In genomic region chr1:156574039-156574633, GRCh38 we compare ENCODE assay signal across 20 cellular contexts. TPM values are rescaled to one million over a fixed set of nuclear protein-coding genes. Genes with fewer than 3 reads are reported as not detected.
DNase-seq lines count a peak whose midpoint lies in the region; ATAC-seq, FAIRE-seq and TF ChIP-seq lines count a peak whose summit lies in the region.
"Had no signal": no experiment of that assay in that cellular context is flagged by ENCODE, and none has a peak within 500 bp of the region (broad histone marks: within the 10 kb centered on the region; RNA-seq: fewer than 3 reads in every experiment).

No MANE protein-coding gene starts in this region.

- TF ChIP-seq CTCF in DND-41 (IDR thresholded peaks at IDR 0.05; ENCODE audit: borderline replicate concordance, extremely low read depth, low read length, poor library complexity, severe bottlenecking): peak; percentile 20
- TF ChIP-seq CTCF in Loucy (conservative IDR thresholded peaks at IDR 0.05; ENCODE audit: low read length): no peak
- no peak for TF ChIP-seq CTCF in K562 (IDR thresholded peaks at IDR 0.05 in 2 of 3, conservative IDR thresholded peaks at IDR 0.05 in 1 of 3; ENCODE audit: insufficient read depth in 2 of 3, low read depth in 1 of 3, low read length in 3 of 3)
- TF ChIP-seq CTCF in RWPE1 (conservative IDR thresholded peaks at IDR 0.05; ENCODE audit: low read depth): no peak

- H3K79me2 ChIP-seq in DND-41 (ENCODE audit: insufficient read depth, low read length) (peaks cover 18% of the 10 kb centered on the region), Loucy (ENCODE audit: insufficient read depth, low read length) (peaks cover 25% of the 10 kb centered on the region), K562 (ENCODE audit: control insufficient read depth, insufficient read depth, low read length) (peaks cover 22% of the 10 kb centered on the region; the same call in 2 of the 3 replicates)

- BruUV-seq in K562 (replicated peaks; lab: Mats Ljungman, UMichigan): no TSS peak

- H3K36me3 ChIP-seq in DND-41 (ENCODE audit: insufficient read depth, low read length): peaks cover 2% of the 10 kb centered on the region
- H3K36me3 ChIP-seq in Loucy (ENCODE audit: insufficient read depth, low read length): no peaks in the 10 kb centered on the region
- no peaks in the 10 kb centered on the region for H3K36me3 ChIP-seq in K562 (ENCODE audit: control insufficient read depth, insufficient read depth, low read length)
- H3K36me3 ChIP-seq: HAP-1 had no signal

- H3K9me2 ChIP-seq in Loucy (replicated peaks; ENCODE audit: low read depth, low read length): no peaks in the 10 kb centered on the region

- CTCF ChIA-PET in K562 (lab: Yijun Ruan, JAX; ENCODE audit: low intra/inter-chr PET ratio): no interaction called here
- CTCF ChIA-PET in activated CD4-positive, alpha-beta memory T cell treated with anti-CD3 and anti-CD28 coated beads, Interleukin-2, amount 10 ng/mL, durations not matched to agents 7 days and 5 days (lab: Charles Lee): interaction anchor here (1.0 to 4.3 kb wide), 2 partner anchors 53 to 93 kb away, joined by 3 to 22 read pairs; no protein-coding TSS in a partner anchor
- CTCF ChIA-PET in RWPE1 (lab: Yijun Ruan, JAX): interaction anchor here (0.6 kb wide), 1 partner anchor 180 kb away, joined by 4 read pairs; no protein-coding TSS in a partner anchor

- H3K4me1 Mint-ChIP-seq in activated CD4-positive, alpha-beta memory T cell treated with anti-CD3 and anti-CD28 coated beads, Interleukin-2, amount 10 ng/mL, durations not matched to agents 7 days and 5 days: peaks cover 26% of the 10 kb centered on the region

- no peak for ATAC-seq in DND-41 (ENCODE audit: insufficient read depth, low read depth)
- no peak for ATAC-seq in K562
- ATAC-seq: GM12878 had no signal

- no peak overlapping the region for H3K27ac Mint-ChIP-seq in activated CD4-positive, alpha-beta memory T cell treated with anti-CD3 and anti-CD28 coated beads, Interleukin-2, amount 10 ng/mL, durations not matched to agents 7 days and 5 days
- H3K27ac Mint-ChIP-seq: CD4-positive, alpha-beta T cell had no signal

- 27% methylated on average over 2 of the region's 2 CpGs for WGBS in K562 (ENCODE audit: insufficient coverage, low coverage, missing lambda C conversion rate)

- intact Hi-C loops in K562 (cut with micrococcal nuclease): no loop called here

- H3K27me3 Mint-ChIP-seq in activated CD4-positive, alpha-beta memory T cell treated with anti-CD3 and anti-CD28 coated beads, Interleukin-2, amount 10 ng/mL, durations not matched to agents 7 days and 5 days: peaks cover 25% of the 10 kb centered on the region

- in situ Hi-C loops in K562 (cut with MboI): no loop called here

- H3K9me3 ChIP-seq in DND-41 (ENCODE audit: insufficient read depth, low read length, severe bottlenecking): no peaks in the 10 kb centered on the region
- H3K9me3 ChIP-seq in Loucy (ENCODE audit: insufficient read depth, low read depth, low read length): no peaks in the 10 kb centered on the region
- no peaks in the 10 kb centered on the region for H3K9me3 ChIP-seq in K562 (replicated peaks; ENCODE audit: control insufficient read depth, insufficient read depth, low read depth, low read length)
- H3K9me3 ChIP-seq: HAP-1 had no signal

- TF ChIP-seq RAD21 in K562 (CRISPR knock-in tag; conservative IDR thresholded peaks at IDR 0.05 in 1 of 2, IDR thresholded peaks at IDR 0.05 in 1 of 2): no peak

- POLR2A ChIA-PET in K562 (lab: Yijun Ruan, JAX): interaction anchor here (0.6 to 0.9 kb wide), 2 partner anchors 25 to 28 kb away, joined by 3 read pairs; no protein-coding TSS in a partner anchor
- POLR2A ChIA-PET in activated CD4-positive, alpha-beta memory T cell treated with anti-CD3 and anti-CD28 coated beads, Interleukin-2, amount 10 ng/mL, durations not matched to agents 7 days and 5 days (lab: Charles Lee): no interaction called here
- POLR2A ChIA-PET in RWPE1 (lab: Yijun Ruan, JAX; ENCODE audit: low non-redundant PET): no interaction called here

- H3K9me1 ChIP-seq in K562 (ENCODE audit: control insufficient read depth, insufficient read depth, low read length): peaks cover 8% of the 10 kb centered on the region

- no peak for DNase-seq in DND-41
- DNase-seq in K562 (ENCODE audit: extremely low read depth in 1 of 4, low spot score in 3 of 4): no peak
- no peak for DNase-seq in activated CD4-positive, alpha-beta memory T cell treated with anti-CD3 and anti-CD28 coated beads, Interleukin-2, amount 10 ng/mL, durations not matched to agents 7 days and 5 days
- no peak for DNase-seq in HuH-7 (ENCODE audit: low spot score)
- DNase-seq in stimulated activated CD4-positive, alpha-beta T cell treated with anti-CD3 and anti-CD28 coated beads, Interleukin-2, amount 100 ng/mL, for 24 hours: no peak
- DNase-seq in RWPE1 (ENCODE audit: low spot score): no peak
- DNase-seq: ACHN; CD4-positive, alpha-beta T cell; DMS79 treated with DMSO at 0.1 percent for 48 hours; EL had no signal

- H3K36me3 Mint-ChIP-seq in activated CD4-positive, alpha-beta memory T cell treated with anti-CD3 and anti-CD28 coated beads, Interleukin-2, amount 10 ng/mL, durations not matched to agents 7 days and 5 days (ENCODE audit: low read depth): peaks cover 9% of the 10 kb centered on the region

- H3F3A ChIP-seq in Loucy (ENCODE audit: low read depth): no peaks in the 10 kb centered on the region

- H3K27ac ChIP-seq in DND-41 (ENCODE audit: low read length) (no peak overlapping the region), K562 (ENCODE audit: extremely low read depth, low read depth, low read length) (no peak overlapping the region), RWPE1 (no peak overlapping the region)
- H3K27ac ChIP-seq: C4-2B had no signal

- no peaks in the 10 kb centered on the region for H3K9me3 Mint-ChIP-seq in activated CD4-positive, alpha-beta memory T cell treated with anti-CD3 and anti-CD28 coated beads, Interleukin-2, amount 10 ng/mL, durations not matched to agents 7 days and 5 days
- H3K9me3 Mint-ChIP-seq: CD4-positive, alpha-beta T cell had no signal

- H4K20me1 ChIP-seq in DND-41 (ENCODE audit: insufficient read depth, low read length) (no peaks in the 10 kb centered on the region), Loucy (ENCODE audit: insufficient read depth, low read length, poor library complexity, severe bottlenecking) (no peaks in the 10 kb centered on the region), K562 (replicated peaks; ENCODE audit: control insufficient read depth, insufficient read depth, low read length) (no peaks in the 10 kb centered on the region)

- H3K4me1 ChIP-seq in DND-41 (ENCODE audit: insufficient read depth, low read length) (peaks cover 22% of the 10 kb centered on the region), Loucy (ENCODE audit: insufficient read depth, low read length, poor library complexity, severe bottlenecking) (peaks cover 24% of the 10 kb centered on the region), K562 (replicated peaks in 1 of 2; ENCODE audit: control insufficient read depth in 2 of 2, insufficient read depth in 2 of 2, low read length in 2 of 2) (peaks cover 11 to 19% of the 10 kb centered on the region in 2 experiments)

- no peaks in the 10 kb centered on the region for H3K27me3 ChIP-seq in DND-41 (ENCODE audit: insufficient read depth, low read length, poor library complexity)
- H3K27me3 ChIP-seq in Loucy (ENCODE audit: insufficient read depth, low read length, poor library complexity, severe bottlenecking): no peaks in the 10 kb centered on the region
- no peaks in the 10 kb centered on the region for H3K27me3 ChIP-seq in K562 (ENCODE audit: control insufficient read depth in 2 of 2, insufficient read depth in 2 of 2, low read length in 2 of 2)

- H3K4me3 Mint-ChIP-seq in activated CD4-positive, alpha-beta memory T cell treated with anti-CD3 and anti-CD28 coated beads, Interleukin-2, amount 10 ng/mL, durations not matched to agents 7 days and 5 days: no peak overlapping the region
- H3K4me3 Mint-ChIP-seq: CD4-positive, alpha-beta T cell had no signal

- no peak overlapping the region for H2AFZ ChIP-seq in DND-41 (ENCODE audit: low read depth, low read length)
- 0 out of 2 replicates have a peak overlapping the region, but pooled peaks have one; percentile 40 for H2AFZ ChIP-seq in Loucy (ENCODE audit: low read length)
- H2AFZ ChIP-seq in K562 (ENCODE audit: low read depth, low read length): peak overlapping the region; percentile 60

- H3K4me3 ChIP-seq in DND-41 (ENCODE audit: low read depth in 1 of 2, low read length in 2 of 2) (no peak overlapping the region), Loucy (ENCODE audit: low read length, poor library complexity, severe bottlenecking) (no peak overlapping the region), K562 (no peak overlapping the region)
- H3K4me3 ChIP-seq: GM12878, HAP-1 had no signal

- TF ChIP-seq POLR2A in K562 (conservative IDR thresholded peaks at IDR 0.05): no peak

- no peak overlapping the region for H3K9ac ChIP-seq in DND-41 (ENCODE audit: low read depth, low read length)
- H3K9ac ChIP-seq in Loucy (ENCODE audit: low read depth, low read length, poor library complexity, severe bottlenecking): no peak overlapping the region
- H3K9ac ChIP-seq in K562 (ENCODE audit: insufficient read depth in 1 of 2, low read depth in 2 of 2, low read length in 2 of 2): no peak overlapping the region; a peak in 1 of 4 replicates

- no peak for FAIRE-seq in K562 (lab: Jason Lieb, UNC)
- FAIRE-seq: A204.1, GM12878, GM19239 had no signal

- H3K4me2 ChIP-seq in DND-41 (ENCODE audit: insufficient read depth, low read length) (no peak overlapping the region), Loucy (ENCODE audit: low read depth, low read length, poor library complexity, severe bottlenecking) (no peak overlapping the region), K562 (ENCODE audit: insufficient read depth, low read length) (peak overlapping the region; percentile 26; the same call in 1 of the 2 replicates)

- TF ChIP-seq EP300 in K562 (IDR thresholded peaks at IDR 0.05; ENCODE audit: low read length): no peak

RNA-seq across cellular contexts. Expression of gene IQGAP3, which starts 1.8 kb away (rescaled TPM):
- 82.6 and 114 TPM in 2 replicates for total RNA-seq in K562 (2011; cell fraction: chromatin; rRNA removed; ENCODE audit: low replicate concordance)
- total RNA-seq in K562 (2011; cell fraction: nucleolus; rRNA removed): 58.8 and 62.5 TPM in 2 replicates
- total RNA-seq in K562 (2011; cell fraction: nucleoplasm; rRNA removed): 60.2 and 63.7 TPM in 2 replicates
- 10.5 and 14.4 TPM in 2 replicates for total RNA-seq in K562 (2014; rRNA removed)
- 6.4 and 8.4 TPM in 2 replicates for total RNA-seq in K562 (2014; rRNA removed; fragmentation: Illumina TruSeq; extraction: Trizol)
- total RNA-seq in K562 (2015; rRNA removed; fragmentation: Illumina TruSeq; extraction: Trizol): 9.2 and 10.8 TPM in 2 replicates
- total RNA-seq in K562 (2021): 14.1 and 16.6 TPM in 2 replicates
- polyA plus RNA-seq in K562 (2011; rRNA removed): 14.1 and 32.1 TPM in 2 replicates
- 9.2 and 12.7 TPM in 2 replicates for polyA plus RNA-seq in K562 (2011; cell fraction: cytosol; rRNA removed)
- 162 and 212 TPM in 2 replicates for polyA plus RNA-seq in K562 (2011; cell fraction: nucleus; rRNA removed)
- 12.9 and 29.3 TPM in 2 replicates for polyA plus RNA-seq in K562 (2012)
- 11.0 and 11.9 TPM in 2 replicates for polyA plus RNA-seq in K562 (2014; fragmentation: Illumina TruSeq; extraction: Trizol)
- 1 to 10 TPM; 1.4 TPM for polyA plus RNA-seq in K562 (2014; fragmentation: Nextera tagmentation; extraction: Ambion mirVana)
- polyA plus RNA-seq in K562 (2014; rRNA removed): 10.5 and 16.5 TPM in 2 replicates
- 16.0 and 26.5 TPM in 2 replicates for polyA minus RNA-seq in K562 (2011; rRNA and poly(A)+ RNA removed)
- 7.9 and 16.4 TPM in 2 replicates for polyA minus RNA-seq in K562 (2011; cell fraction: cytosol; rRNA and poly(A)+ RNA removed)
- 23.0 and 48.5 TPM in 2 replicates for polyA minus RNA-seq in K562 (2011; cell fraction: nucleus; rRNA and poly(A)+ RNA removed)
- 10 to 100 TPM; 18.4 to 19.7 TPM for total RNA-seq in activated CD4-positive, alpha-beta memory T cell treated with anti-CD3 and anti-CD28 coated beads, Interleukin-2, amount 10 ng/mL, durations not matched to agents 7 days and 5 days
- total RNA-seq: CD4-positive, alpha-beta T cell had no signal

RNA-seq across cellular contexts. Expression of gene TTC24, which starts 5.4 kb away (rescaled TPM):
- not detected in 2 replicates for total RNA-seq in K562 (2011; cell fraction: chromatin; rRNA removed; ENCODE audit: low replicate concordance)
- total RNA-seq in K562 (2011; cell fraction: nucleolus; rRNA removed): not detected in 2 replicates
- total RNA-seq in K562 (2011; cell fraction: nucleoplasm; rRNA removed): not detected in 2 replicates
- total RNA-seq in K562 (2014; rRNA removed): not detected in 2 replicates
- not detected in 2 replicates for total RNA-seq in K562 (2014; rRNA removed; fragmentation: Illumina TruSeq; extraction: Trizol)
- total RNA-seq in K562 (2015; rRNA removed; fragmentation: Illumina TruSeq; extraction: Trizol): not detected in 2 replicates
- not detected in 2 replicates for total RNA-seq in K562 (2021)
- polyA plus RNA-seq in K562 (2011; rRNA removed): not detected in 2 replicates
- not detected in 2 replicates for polyA plus RNA-seq in K562 (2011; cell fraction: cytosol; rRNA removed)
- polyA plus RNA-seq in K562 (2011; cell fraction: nucleus; rRNA removed): not detected in 2 replicates
- polyA plus RNA-seq in K562 (2012): not detected in 2 replicates
- polyA plus RNA-seq in K562 (2014; fragmentation: Illumina TruSeq; extraction: Trizol): not detected in 2 replicates
- polyA plus RNA-seq in K562 (2014; fragmentation: Nextera tagmentation; extraction: Ambion mirVana): not detected
- polyA plus RNA-seq in K562 (2014; rRNA removed): not detected in 2 replicates
- not detected in 2 replicates for polyA minus RNA-seq in K562 (2011; rRNA and poly(A)+ RNA removed)
- polyA minus RNA-seq in K562 (2011; cell fraction: cytosol; rRNA and poly(A)+ RNA removed): not detected in 2 replicates
- not detected in 2 replicates for polyA minus RNA-seq in K562 (2011; cell fraction: nucleus; rRNA and poly(A)+ RNA removed)
- total RNA-seq in activated CD4-positive, alpha-beta memory T cell treated with anti-CD3 and anti-CD28 coated beads, Interleukin-2, amount 10 ng/mL, durations not matched to agents 7 days and 5 days: under 1 TPM in 1 of 2 experiments, not detected in 1; 0.38 TPM
- total RNA-seq: G401, H4, HT-29 had no signal
- polyA plus RNA-seq: BJ had no signal

RNA-seq across cellular contexts. Expression of gene NAXE, which starts 17.4 kb away (rescaled TPM):
- 43.8 and 126 TPM in 2 replicates for total RNA-seq in K562 (2011; cell fraction: chromatin; rRNA removed; ENCODE audit: low replicate concordance)
- 112 and 139 TPM in 2 replicates for total RNA-seq in K562 (2011; cell fraction: nucleolus; rRNA removed)
- 102 TPM in 2 replicates for total RNA-seq in K562 (2011; cell fraction: nucleoplasm; rRNA removed)
- total RNA-seq in K562 (2014; rRNA removed) (122 and 150 TPM in 2 replicates), K562 (2014; rRNA removed; fragmentation: Illumina TruSeq; extraction: Trizol) (76.6 and 99.9 TPM in 2 replicates), K562 (2015; rRNA removed; fragmentation: Illumina TruSeq; extraction: Trizol) (90.0 and 93.1 TPM in 2 replicates), K562 (2021) (112 and 113 TPM in 2 replicates)
- polyA plus RNA-seq in K562 (2011; rRNA removed) (38.4 and 66.9 TPM in 2 replicates), K562 (2014; fragmentation: Illumina TruSeq; extraction: Trizol) (136 and 137 TPM in 2 replicates), K562 (2014; fragmentation: Nextera tagmentation; extraction: Ambion mirVana) (10 to 100 TPM; 27.3 to 38.2 TPM), K562 (2014; rRNA removed) (77.2 and 85.8 TPM in 2 replicates)
- 81.6 and 136 TPM in 2 replicates for polyA plus RNA-seq in K562 (2011; cell fraction: cytosol; rRNA removed)
- 82.3 and 92.2 TPM in 2 replicates for polyA plus RNA-seq in K562 (2011; cell fraction: nucleus; rRNA removed)
- polyA plus RNA-seq in K562 (2012): 106 and 111 TPM in 2 replicates
- 31.2 and 45.6 TPM in 2 replicates for polyA minus RNA-seq in K562 (2011; rRNA and poly(A)+ RNA removed)
- 23.6 and 34.6 TPM in 2 replicates for polyA minus RNA-seq in K562 (2011; cell fraction: cytosol; rRNA and poly(A)+ RNA removed)
- 40.1 and 65.3 TPM in 2 replicates for polyA minus RNA-seq in K562 (2011; cell fraction: nucleus; rRNA and poly(A)+ RNA removed)
- total RNA-seq in activated CD4-positive, alpha-beta memory T cell treated with anti-CD3 and anti-CD28 coated beads, Interleukin-2, amount 10 ng/mL, durations not matched to agents 7 days and 5 days: 10 to 100 TPM; 45.3 to 46.1 TPM

RNA-seq across cellular contexts. Expression of gene GPATCH4, which starts 27.1 kb away (rescaled TPM):
- 75.8 and 111 TPM in 2 replicates for total RNA-seq in K562 (2011; cell fraction: chromatin; rRNA removed; ENCODE audit: low replicate concordance)
- total RNA-seq in K562 (2011; cell fraction: nucleolus; rRNA removed): 69.5 and 70.0 TPM in 2 replicates
- 69.2 and 102 TPM in 2 replicates for total RNA-seq in K562 (2011; cell fraction: nucleoplasm; rRNA removed)
- total RNA-seq in K562 (2014; rRNA removed): 43.7 and 47.5 TPM in 2 replicates
- 73.1 and 76.5 TPM in 2 replicates for total RNA-seq in K562 (2014; rRNA removed; fragmentation: Illumina TruSeq; extraction: Trizol)
- total RNA-seq in K562 (2015; rRNA removed; fragmentation: Illumina TruSeq; extraction: Trizol): 75.8 and 79.5 TPM in 2 replicates
- total RNA-seq in K562 (2021): 45.8 and 51.4 TPM in 2 replicates
- polyA plus RNA-seq in K562 (2011; rRNA removed): 51.5 and 57.9 TPM in 2 replicates
- polyA plus RNA-seq in K562 (2011; cell fraction: cytosol; rRNA removed): 29.4 and 32.0 TPM in 2 replicates
- polyA plus RNA-seq in K562 (2011; cell fraction: nucleus; rRNA removed): 51.1 and 51.7 TPM in 2 replicates
- polyA plus RNA-seq in K562 (2012): 27.1 and 86.2 TPM in 2 replicates
- 94.7 and 105 TPM in 2 replicates for polyA plus RNA-seq in K562 (2014; fragmentation: Illumina TruSeq; extraction: Trizol)
- 10 to 100 TPM; 82.1 to 90.8 TPM for polyA plus RNA-seq in K562 (2014; fragmentation: Nextera tagmentation; extraction: Ambion mirVana)
- 53.9 and 59.3 TPM in 2 replicates for polyA plus RNA-seq in K562 (2014; rRNA removed)
- polyA minus RNA-seq in K562 (2011; rRNA and poly(A)+ RNA removed): 72.9 and 74.3 TPM in 2 replicates
- 17.4 and 29.2 TPM in 2 replicates for polyA minus RNA-seq in K562 (2011; cell fraction: cytosol; rRNA and poly(A)+ RNA removed)
- 49.8 and 60.9 TPM in 2 replicates for polyA minus RNA-seq in K562 (2011; cell fraction: nucleus; rRNA and poly(A)+ RNA removed)
- total RNA-seq in activated CD4-positive, alpha-beta memory T cell treated with anti-CD3 and anti-CD28 coated beads, Interleukin-2, amount 10 ng/mL, durations not matched to agents 7 days and 5 days: 10 to 100 TPM; 19.0 to 20.6 TPM

RNA-seq across cellular contexts. Expression of gene HAPLN2, which starts 45.1 kb away (rescaled TPM):
- total RNA-seq in K562 (2011; cell fraction: chromatin; rRNA removed; ENCODE audit: low replicate concordance): 1.4 TPM in 1 of 2 replicates, not detected in the other
- 3.0 TPM in 2 replicates for total RNA-seq in K562 (2011; cell fraction: nucleolus; rRNA removed)
- total RNA-seq in K562 (2011; cell fraction: nucleoplasm; rRNA removed): 0.53 and 0.88 TPM in 2 replicates
- total RNA-seq in K562 (2014; rRNA removed): 3.1 and 3.8 TPM in 2 replicates
- total RNA-seq in K562 (2014; rRNA removed; fragmentation: Illumina TruSeq; extraction: Trizol): not detected in 2 replicates
- total RNA-seq in K562 (2015; rRNA removed; fragmentation: Illumina TruSeq; extraction: Trizol): 0.14 and 0.19 TPM in 2 replicates
- 3.6 and 5.2 TPM in 2 replicates for total RNA-seq in K562 (2021)
- 0.39 and 0.76 TPM in 2 replicates for polyA plus RNA-seq in K562 (2011; rRNA removed)
- 1.3 and 4.1 TPM in 2 replicates for polyA plus RNA-seq in K562 (2011; cell fraction: cytosol; rRNA removed)
- 6.5 and 10.9 TPM in 2 replicates for polyA plus RNA-seq in K562 (2011; cell fraction: nucleus; rRNA removed)
- 0.95 and 3.3 TPM in 2 replicates for polyA plus RNA-seq in K562 (2012)
- polyA plus RNA-seq in K562 (2014; fragmentation: Illumina TruSeq; extraction: Trizol): 0.17 TPM in 1 of 2 replicates, not detected in the other
- not detected for polyA plus RNA-seq in K562 (2014; fragmentation: Nextera tagmentation; extraction: Ambion mirVana)
- 4.4 and 4.5 TPM in 2 replicates for polyA plus RNA-seq in K562 (2014; rRNA removed)
- polyA minus RNA-seq in K562 (2011; rRNA and poly(A)+ RNA removed): 0.35 TPM in 1 of 2 replicates, not detected in the other
- not detected in 2 replicates for polyA minus RNA-seq in K562 (2011; cell fraction: cytosol; rRNA and poly(A)+ RNA removed)
- 3.1 and 3.8 TPM in 2 replicates for polyA minus RNA-seq in K562 (2011; cell fraction: nucleus; rRNA and poly(A)+ RNA removed)
- not detected for total RNA-seq in activated CD4-positive, alpha-beta memory T cell treated with anti-CD3 and anti-CD28 coated beads, Interleukin-2, amount 10 ng/mL, durations not matched to agents 7 days and 5 days
- total RNA-seq: GM12878, H4 had no signal
- polyA plus RNA-seq: BJ had no signal
